ENCODE assay signal across 23 cellular contexts in genomic region chr22:30626413-30626812, GRCh38. TPM values are rescaled to one million over a fixed set of nuclear protein-coding genes. Genes with fewer than 3 reads are reported as not detected.
DNase-seq lines count a peak whose midpoint lies in the region; ATAC-seq, FAIRE-seq and TF ChIP-seq lines count a peak whose summit lies in the region.
"Had no signal": no experiment of that assay in that cellular context is flagged by ENCODE, and none has a peak within 500 bp of the region (broad histone marks: within the 10 kb centered on the region; RNA-seq: fewer than 3 reads in every experiment).

No MANE protein-coding gene starts in this region.

- ATAC-seq in esophagus mucosa (peak; percentile 14), mucosa of descending colon (no peak)

- H3K27ac ChIP-seq in WERI-Rb-1 = no peak overlapping the region
- H3K27ac ChIP-seq: 22Rv1, C4-2B had no signal

- FAIRE-seq in D721Med (lab: Jason Lieb, UNC) = no peak
- FAIRE-seq: RCC 7860 had no signal

- DNase-seq in NCI-H82 (lab: John Stamatoyannopoulos, UW) (peak; percentile 13), NCI-H82 treated with DMSO at 0.1 percent for 48 hours (lab: John Stamatoyannopoulos, UW; ENCODE audit: unreplicated experiment) (no peak), H7 (peak; percentile 35), WERI-Rb-1 (peak; percentile 29), mucosa of descending colon (no peak), D721Med (ENCODE audit: insufficient read length, low spot score) (no peak), RKO (ENCODE audit: low spot score) (no peak)
- DNase-seq: Calu3, GDM1, H9, MM.1S, NCI-H1092, NCI-H1436, NCI-H187 treated with DMSO at 0.1 percent for 48 hours, NCI-H510A treated with DMSO at 0.1 percent for 48 hours, NCI-H774, OCI-M1, Right ventricle myocardium superior, SW 1271 had no signal

- H3K4me3 ChIP-seq in H7 (ENCODE audit: insufficient read depth, low read depth, low read length) (no peak overlapping the region), WERI-Rb-1 (ENCODE audit: low read depth, low read length) (no peak overlapping the region), mucosa of descending colon (no peak overlapping the region)

- H3K4me1 ChIP-seq in mucosa of descending colon (ENCODE audit: low read depth) = no peaks in the 10 kb centered on the region

- H3K36me3 ChIP-seq in H7 (replicated peaks; ENCODE audit: control insufficient read depth, insufficient read depth, low read length) (no peaks in the 10 kb centered on the region; the same call in none of the 2 replicates), WERI-Rb-1 (0 out of 2 replicates have a peak, but pooled peaks cover 7% of the 10 kb centered on the region), mucosa of descending colon (ENCODE audit: low read depth) (no peaks in the 10 kb centered on the region)

- peak; percentile 35; the same call in 1 of the 2 replicates for TF ChIP-seq CTCF in WERI-Rb-1 (IDR thresholded peaks at IDR 0.05; ENCODE audit: low read depth, low read length)
- no peak for TF ChIP-seq CTCF in mucosa of descending colon (IDR thresholded peaks at IDR 0.05)
- no peak for TF ChIP-seq CTCF in D721Med (IDR thresholded peaks at IDR 0.05; ENCODE audit: insufficient read depth, missing control alignments)

- intact Hi-C loops in mucosa of descending colon (cut with DNase I, micrococcal nuclease) = no loop called here

- no peaks in the 10 kb centered on the region for H3K9me3 ChIP-seq in WERI-Rb-1 (ENCODE audit: severe bottlenecking)
- H3K9me3 ChIP-seq in mucosa of descending colon = no peaks in the 10 kb centered on the region

- H3K27me3 ChIP-seq in H7 (ENCODE audit: control insufficient read depth, insufficient read depth, low read length) (no peaks in the 10 kb centered on the region), WERI-Rb-1 (ENCODE audit: insufficient read depth, low read depth, severe bottlenecking) (no peaks in the 10 kb centered on the region)

RNA-seq across cellular contexts. Expression of gene SLC35E4, which starts 9.2 kb away (rescaled TPM):
- 5.1 and 6.5 TPM in 2 replicates for total RNA-seq in H7 (2014; rRNA removed; shearing (Covaris generic))
- total RNA-seq in esophagus mucosa = 2.0 TPM
- 1 to 10 TPM; 5.0 to 8.5 (median 7.6) TPM for total RNA-seq in mucosa of descending colon

RNA-seq across cellular contexts. Expression of gene TCN2, which starts 19.4 kb away (rescaled TPM):
- total RNA-seq in H7 (2014; rRNA removed; shearing (Covaris generic)) = 35.6 and 40.3 TPM in 2 replicates
- total RNA-seq in esophagus mucosa (3.5 TPM), mucosa of descending colon (10 to 100 TPM; 23.3 to 43.7 (median 40.2) TPM)

RNA-seq across cellular contexts. Expression of gene PES1, which starts 34.7 kb away (rescaled TPM):
- 86.2 and 111 TPM in 2 replicates for total RNA-seq in H7 (2014; rRNA removed; shearing (Covaris generic))
- total RNA-seq in esophagus mucosa = 55.8 TPM
- 10 to 100 TPM; 46.2 to 54.3 (median 48.5) TPM for total RNA-seq in mucosa of descending colon

RNA-seq across cellular contexts. Expression of gene DUSP18, which starts 41.3 kb away (rescaled TPM):
- 1.8 and 2.6 TPM in 2 replicates for total RNA-seq in H7 (2014; rRNA removed; shearing (Covaris generic))
- total RNA-seq in esophagus mucosa (10.4 TPM), mucosa of descending colon (10 to 100 TPM; 16.2 to 21.6 (median 16.3) TPM)

RNA-seq across cellular contexts. Expression of gene GAL3ST1, which starts 51.9 kb away (rescaled TPM):
- total RNA-seq in H7 (2014; rRNA removed; shearing (Covaris generic)) = 8.4 and 11.9 TPM in 2 replicates
- total RNA-seq in esophagus mucosa (not detected), mucosa of descending colon (10 to 100 TPM in 2 of 3 donors, 1 to 10 TPM in 1; 7.9 to 15.9 (median 10.1) TPM)

Comparison
In these comparisons a context has a peak if more than half of its experiments do, and no peak if none do; other contexts are left out.
1. DNase-seq: peak in NCI-H82 (single experiment), H7 (single experiment) and WERI-Rb-1 (single experiment); none in NCI-H82 treated with DMSO at 0.1 percent for 48 hours (single experiment), mucosa of descending colon (0 of 3), D721Med (single experiment) and RKO (single experiment).